1 cellular context compared by ENCODE assay signal in genomic region chr12:75990189-75990912, GRCh38.
TF ChIP-seq lines count a peak whose summit lies in the region.

No MANE protein-coding gene starts in this region.

TF ChIP-seq in HepG2, 621 proteins besides CTCF, POLR2A, EP300 and RAD21 (continued from another document and continues in another):
- TF ChIP-seq, protein P1, sequence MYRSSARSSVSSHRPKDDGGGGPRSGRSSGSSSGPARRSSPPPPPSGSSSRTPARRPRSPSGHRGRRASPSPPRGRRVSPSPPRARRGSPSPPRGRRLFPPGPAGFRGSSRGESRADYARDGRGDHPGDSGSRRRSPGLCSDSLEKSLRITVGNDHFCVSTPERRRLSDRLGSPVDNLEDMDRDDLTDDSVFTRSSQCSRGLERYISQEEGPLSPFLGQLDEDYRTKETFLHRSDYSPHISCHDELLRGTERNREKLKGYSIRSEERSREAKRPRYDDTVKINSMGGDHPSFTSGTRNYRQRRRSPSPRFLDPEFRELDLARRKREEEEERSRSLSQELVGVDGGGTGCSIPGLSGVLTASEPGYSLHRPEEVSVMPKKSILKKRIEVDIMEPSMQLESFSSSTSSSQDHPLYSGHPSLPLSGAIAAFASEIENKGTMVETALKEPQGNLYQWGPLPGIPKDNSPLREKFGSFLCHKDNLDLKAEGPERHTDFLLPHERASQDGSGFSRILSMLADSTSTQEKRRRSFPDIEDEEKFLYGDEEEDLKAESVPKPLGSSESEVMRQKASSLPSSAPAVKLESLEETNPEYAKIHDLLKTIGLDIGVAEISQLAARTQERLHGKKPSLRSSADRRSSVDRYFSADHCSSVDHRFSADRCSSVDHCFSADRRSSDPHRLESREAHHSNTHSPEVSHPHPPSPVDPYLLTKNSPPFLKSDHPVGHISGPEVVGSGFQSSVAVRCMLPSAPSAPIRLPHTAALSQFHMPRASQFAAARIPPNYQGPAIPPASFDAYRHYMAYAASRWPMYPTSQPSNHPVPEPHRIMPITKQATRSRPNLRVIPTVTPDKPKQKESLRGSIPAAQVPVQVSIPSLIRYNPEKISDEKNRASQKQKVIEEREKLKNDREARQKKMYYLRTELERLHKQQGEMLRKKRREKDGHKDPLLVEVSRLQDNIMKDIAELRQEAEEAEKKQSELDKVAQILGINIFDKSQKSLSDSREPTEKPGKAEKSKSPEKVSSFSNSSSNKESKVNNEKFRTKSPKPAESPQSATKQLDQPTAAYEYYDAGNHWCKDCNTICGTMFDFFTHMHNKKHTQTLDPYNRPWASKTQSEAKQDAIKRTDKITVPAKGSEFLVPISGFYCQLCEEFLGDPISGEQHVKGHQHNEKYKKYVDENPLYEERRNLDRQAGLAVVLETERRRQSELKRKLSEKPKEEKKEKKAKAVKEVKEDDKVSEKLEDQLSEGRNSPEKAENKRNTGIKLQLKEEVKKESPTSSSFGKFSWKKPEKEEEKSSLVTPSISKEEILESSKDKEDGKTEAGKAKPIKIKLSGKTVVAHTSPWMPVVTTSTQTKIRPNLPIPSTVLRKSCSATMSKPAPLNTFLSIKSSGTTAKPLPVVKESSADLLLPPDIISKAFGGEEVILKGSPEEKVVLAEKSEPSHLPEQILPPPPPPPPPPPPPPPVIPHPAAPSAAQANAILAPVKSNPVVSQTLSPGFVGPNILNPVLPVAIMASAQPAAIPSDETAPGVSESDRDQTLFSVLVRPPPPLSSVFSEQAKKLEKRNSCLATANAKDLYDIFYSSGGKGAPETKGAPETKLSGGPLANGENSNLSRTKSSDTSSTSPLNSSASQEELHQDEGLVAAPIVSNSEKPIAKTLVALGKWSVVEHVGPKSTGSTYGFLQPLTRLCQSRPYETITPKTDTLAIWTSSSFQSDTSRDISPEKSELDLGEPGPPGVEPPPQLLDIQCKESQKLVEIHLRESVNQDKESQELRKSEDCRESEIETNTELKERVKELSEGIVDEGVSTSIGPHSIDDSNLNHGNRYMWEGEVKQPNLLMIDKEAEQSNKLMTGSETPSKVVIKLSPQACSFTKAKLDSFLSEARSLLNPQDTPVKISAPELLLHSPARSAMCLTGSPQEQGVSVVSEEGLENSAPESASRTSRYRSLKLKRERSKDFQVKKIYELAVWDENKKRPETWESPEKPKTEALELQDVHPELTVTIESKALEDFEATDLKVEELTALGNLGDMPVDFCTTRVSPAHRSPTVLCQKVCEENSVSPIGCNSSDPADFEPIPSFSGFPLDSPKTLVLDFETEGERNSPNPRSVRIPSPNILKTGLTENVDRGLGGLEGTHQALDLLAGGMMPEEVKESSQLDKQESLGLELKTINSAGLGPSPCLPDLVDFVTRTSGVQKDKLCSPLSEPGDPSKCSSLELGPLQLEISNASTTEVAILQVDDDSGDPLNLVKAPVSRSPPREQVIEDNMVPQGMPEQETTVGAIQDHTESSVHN (CRISPR knock-in tag; IDR thresholded peaks at IDR 0.05) = no peak
- TF ChIP-seq STAT6 (CRISPR knock-in tag; IDR thresholded peaks at IDR 0.05; ENCODE audit: borderline replicate concordance) = 0 out of 2 replicates have a peak, but pooled peaks have one; percentile 56
- TF ChIP-seq SNAPC2 (CRISPR knock-in tag; IDR thresholded peaks at IDR 0.05) = peak; percentile 86
- TF ChIP-seq CEBPB (IDR thresholded peaks at IDR 0.05; ENCODE audit: borderline replicate concordance, low read depth, low read length) = peak; percentile 90
- peak; percentile 96 for TF ChIP-seq ZKSCAN8 (CRISPR knock-in tag; IDR thresholded peaks at IDR 0.05; ENCODE audit: borderline replicate concordance)
- no peak for TF ChIP-seq ZNF713 (CRISPR knock-in tag; IDR thresholded peaks at IDR 0.05)
- TF ChIP-seq ARID3A (IDR thresholded peaks at IDR 0.05; ENCODE audit: low read depth, low read length) = peak; percentile 87
- TF ChIP-seq ZNF782 (CRISPR knock-in tag; IDR thresholded peaks at IDR 0.05; ENCODE audit: borderline replicate concordance) = no peak
- TF ChIP-seq THAP11 (CRISPR knock-in tag; IDR thresholded peaks at IDR 0.05) = peak; percentile 79
- peak; percentile 87 for TF ChIP-seq KLF6 (CRISPR knock-in tag; IDR thresholded peaks at IDR 0.05)
- peak; percentile 76; the same call in 1 of the 2 replicates for TF ChIP-seq FOSL1 (CRISPR knock-in tag; IDR thresholded peaks at IDR 0.05; ENCODE audit: borderline replicate concordance)
- peak; percentile 80 for TF ChIP-seq PHF21A (CRISPR knock-in tag; IDR thresholded peaks at IDR 0.05)
- no peak for TF ChIP-seq TP53 (CRISPR knock-in tag; conservative IDR thresholded peaks at IDR 0.05)
- TF ChIP-seq ZBTB20 (CRISPR knock-in tag; IDR thresholded peaks at IDR 0.05; ENCODE audit: borderline replicate concordance, low read depth) = peak; percentile 38; the same call in 1 of the 2 replicates
- TF ChIP-seq ZNF530 (CRISPR knock-in tag; IDR thresholded peaks at IDR 0.05; ENCODE audit: low read depth) = no peak
- TF ChIP-seq ZNF331 (CRISPR knock-in tag; IDR thresholded peaks at IDR 0.05) = peak; percentile 70
- no peak for TF ChIP-seq ATRX (CRISPR knock-in tag; IDR thresholded peaks at IDR 0.05; ENCODE audit: borderline replicate concordance)
- peak; percentile 95 for TF ChIP-seq THRA (CRISPR knock-in tag; IDR thresholded peaks at IDR 0.05; ENCODE audit: borderline replicate concordance)
- TF ChIP-seq ZKSCAN1 (IDR thresholded peaks at IDR 0.05; ENCODE audit: low read length) = no peak
- no peak for TF ChIP-seq AHR (CRISPR knock-in tag; IDR thresholded peaks at IDR 0.05)
- peak; percentile 97 for TF ChIP-seq RERE (CRISPR knock-in tag; IDR thresholded peaks at IDR 0.05; ENCODE audit: low read depth)
- no peak for TF ChIP-seq ZFP62 (CRISPR knock-in tag; IDR thresholded peaks at IDR 0.05)
- TF ChIP-seq HNRNPK (IDR thresholded peaks at IDR 0.05; ENCODE audit: low read depth, low read length, poor library complexity, severe bottlenecking) = no peak
- no peak for TF ChIP-seq SRSF4 (IDR thresholded peaks at IDR 0.05; ENCODE audit: low read depth, low read length, poor library complexity, severe bottlenecking)
- TF ChIP-seq ZNF781 (CRISPR knock-in tag; IDR thresholded peaks at IDR 0.05; ENCODE audit: borderline replicate concordance, not compliant biosample characterization) = no peak
- TF ChIP-seq ZFP90 (CRISPR knock-in tag; IDR thresholded peaks at IDR 0.05; ENCODE audit: borderline replicate concordance) = no peak
- TF ChIP-seq HDAC2 (CRISPR knock-in tag; IDR thresholded peaks at IDR 0.05) = peak; percentile 96
- TF ChIP-seq AHDC1 (CRISPR knock-in tag; IDR thresholded peaks at IDR 0.05; ENCODE audit: borderline replicate concordance) = peak; percentile 96
- TF ChIP-seq ZNF660 (CRISPR knock-in tag; IDR thresholded peaks at IDR 0.05; ENCODE audit: borderline replicate concordance, low read depth) = no peak
- TF ChIP-seq NR2F1 (CRISPR knock-in tag; IDR thresholded peaks at IDR 0.05) = peak; percentile 62 to 92
- TF ChIP-seq ZNF432 (CRISPR knock-in tag; IDR thresholded peaks at IDR 0.05; ENCODE audit: borderline replicate concordance) = no peak
